Comparison of ENCODE assay signal across 9 cellular contexts in the genomic region with DNA sequence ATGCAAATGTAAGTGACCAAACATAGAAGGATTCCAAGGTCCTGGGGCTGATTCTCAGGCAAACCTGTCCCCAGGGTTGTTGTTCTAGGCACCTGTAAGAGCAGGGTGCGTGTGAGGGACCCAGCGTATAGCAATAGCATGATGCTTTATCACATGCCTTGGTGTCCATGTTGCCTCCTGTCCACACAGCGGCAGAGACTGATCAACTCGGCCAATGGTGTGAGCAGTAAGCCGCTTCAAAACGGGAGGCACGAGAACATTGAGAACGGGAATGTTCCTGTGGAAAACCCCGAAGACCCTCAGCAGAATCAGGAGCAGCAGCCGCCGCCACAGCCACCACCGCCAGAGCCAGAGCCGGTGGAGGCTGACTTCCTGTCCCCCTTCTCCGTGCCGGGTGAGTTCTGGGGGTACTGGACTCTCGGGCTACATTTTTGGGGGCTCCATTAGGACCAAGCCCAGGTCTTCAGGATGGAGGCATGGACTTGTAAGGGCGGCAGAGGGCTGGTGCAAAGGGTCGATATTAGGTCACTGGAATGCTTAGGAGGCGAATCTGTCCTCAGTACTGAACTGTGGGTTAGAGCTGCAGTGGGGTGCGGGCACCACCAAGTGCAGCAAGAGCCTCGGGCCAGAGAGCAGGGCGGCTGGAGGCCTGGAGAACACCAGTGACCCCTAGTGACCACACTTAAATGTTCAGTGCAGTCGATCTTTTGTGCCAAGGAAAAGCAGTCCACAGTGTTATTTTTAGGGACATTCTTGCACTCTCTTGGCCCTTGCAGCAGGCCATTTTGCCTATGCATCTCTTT. TPM values are rescaled to one million over a fixed set of nuclear protein-coding genes. Genes with fewer than 3 reads are reported as not detected.
A peak's percentile ranks its signal among the peaks of the same experiment; 100 is the strongest.
DNase-seq lines count a peak whose midpoint lies in the region; ATAC-seq, FAIRE-seq and TF ChIP-seq lines count a peak whose summit lies in the region.
"Had no signal": no experiment of that assay in that cellular context is flagged by ENCODE, and none has a peak within 500 bp of the region (broad histone marks: within the 10 kb centered on the region; RNA-seq: fewer than 3 reads in every experiment).

No MANE protein-coding gene starts in this region.

- POLR2A ChIA-PET in K562 (lab: Yijun Ruan, JAX) = no interaction called here

- H3K9ac ChIP-seq in K562 (ENCODE audit: insufficient read depth in 1 of 2, low read depth in 2 of 2, low read length in 2 of 2) = no peak overlapping the region
- H3K9ac ChIP-seq: KMS-11 had no signal

- peak; percentile 52 for ATAC-seq in GM18867 (IDR thresholded peaks at IDR 0.05; ENCODE audit: unreplicated experiment)
- ATAC-seq in K562 = peak; percentile 92
- ATAC-seq in HG03442 (IDR thresholded peaks at IDR 0.05; ENCODE audit: unreplicated experiment) = no peak

- no peak overlapping the region for H3K27ac ChIP-seq in K562 (ENCODE audit: extremely low read depth, low read depth, low read length)
- no peak overlapping the region for H3K27ac ChIP-seq in testis
- H3K27ac ChIP-seq: KMS-11 had no signal

- H3K9me3 ChIP-seq in K562 (replicated peaks; ENCODE audit: control insufficient read depth, insufficient read depth, low read depth, low read length) (no peaks in the 10 kb centered on the region), testis (no peaks in the 10 kb centered on the region)

- peaks cover 3 to 59% of the 10 kb centered on the region in 2 experiments; a peak in 3 of 5 replicates for H3K27me3 ChIP-seq in K562 (ENCODE audit: control insufficient read depth in 2 of 2, insufficient read depth in 2 of 2, low read length in 2 of 2)
- H3K27me3 ChIP-seq in testis = no peaks in the 10 kb centered on the region

- H3K4me3 ChIP-seq in K562 = no peak overlapping the region
- H3K4me3 ChIP-seq in testis = no peak overlapping the region

- TF ChIP-seq POLR2A in K562 (conservative IDR thresholded peaks at IDR 0.05) = no peak
- TF ChIP-seq POLR2A in testis (IDR thresholded peaks at IDR 0.05) = no peak

- H3K4me1 ChIP-seq in K562 (replicated peaks in 1 of 2; ENCODE audit: control insufficient read depth in 2 of 2, insufficient read depth in 2 of 2, low read length in 2 of 2) (no peaks in the 10 kb centered on the region), testis (peaks cover 4% of the 10 kb centered on the region)

- H3K36me3 ChIP-seq in K562 (ENCODE audit: control insufficient read depth, insufficient read depth, low read length) (no peaks in the 10 kb centered on the region), testis (ENCODE audit: low read depth, missing control alignments) (no peaks in the 10 kb centered on the region)

- peak; percentile 67 for FAIRE-seq in K562 (lab: Jason Lieb, UNC)

- intact Hi-C loops in K562 (cut with micrococcal nuclease) = no loop called here
- intact Hi-C loops in testis (cut with DNase I; ENCODE audit: low total_unique reads) = loop anchor here (10.0 kb wide), 1 partner anchor 322 kb away; no protein-coding TSS in a partner anchor

- peak; percentile 45 for DNase-seq in CMK (ENCODE audit: low read depth)
- DNase-seq in NCI-H82 treated with DMSO at 0.1 percent for 48 hours (lab: John Stamatoyannopoulos, UW; ENCODE audit: unreplicated experiment) = peak; percentile 29
- DNase-seq in K562 (ENCODE audit: extremely low read depth in 1 of 4, low spot score in 3 of 4) = peak; percentile 27 to 44 (median 39)
- peak; percentile 36 for DNase-seq in inferior parietal cortex (ENCODE audit: extremely low spot score)
- DNase-seq in testis = peak; percentile 66
- DNase-seq in stimulated activated naive CD4-positive, alpha-beta T cell treated with Interleukin-2 at 50 U/mL for 16 hours (lab: John Stamatoyannopoulos, UW) = no peak

- no peak overlapping the region for H2AFZ ChIP-seq in K562 (ENCODE audit: low read depth, low read length)

- in situ Hi-C loops in K562 (cut with MboI) = no loop called here

- no peak overlapping the region for H3K4me2 ChIP-seq in K562 (ENCODE audit: insufficient read depth, low read length)
- H3K4me2 ChIP-seq: KMS-11 had no signal

- no peaks in the 10 kb centered on the region for H4K20me1 ChIP-seq in K562 (replicated peaks; ENCODE audit: control insufficient read depth, insufficient read depth, low read length)

- no TSS peak for BruUV-seq in K562 (replicated peaks; lab: Mats Ljungman, UMichigan)

- no peak for TF ChIP-seq EP300 in K562 (IDR thresholded peaks at IDR 0.05; ENCODE audit: low read length)

- CTCF ChIA-PET in K562 (lab: Yijun Ruan, JAX; ENCODE audit: low intra/inter-chr PET ratio) = no interaction called here

- WGBS in K562 (ENCODE audit: insufficient coverage, low coverage, missing lambda C conversion rate) = 6% methylated on average over 17 of the region's 23 CpGs
- WGBS in testis, 2 donors = 72 to 82% methylated on average over 10 to 23 of the region's 23 CpGs

- no peaks in the 10 kb centered on the region for H3K79me2 ChIP-seq in K562 (ENCODE audit: control insufficient read depth, insufficient read depth, low read length)

- peak; percentile 22 to 61; a peak in 3 of 4 replicates for TF ChIP-seq RAD21 in K562 (CRISPR knock-in tag; conservative IDR thresholded peaks at IDR 0.05 in 1 of 2, IDR thresholded peaks at IDR 0.05 in 1 of 2)

- TF ChIP-seq CTCF in K562 (IDR thresholded peaks at IDR 0.05 in 2 of 3, conservative IDR thresholded peaks at IDR 0.05 in 1 of 3; ENCODE audit: insufficient read depth in 2 of 3, low read depth in 1 of 3, low read length in 3 of 3) (peak; percentile 63 to 70 (median 64)), testis (IDR thresholded peaks at IDR 0.05) (peak; percentile 45 to 74 (median 66))

- no peaks in the 10 kb centered on the region for H3K9me1 ChIP-seq in K562 (ENCODE audit: control insufficient read depth, insufficient read depth, low read length)

TF ChIP-seq in K562, 482 proteins besides CTCF, POLR2A, EP300 and RAD21 (continues in another document):
- TF ChIP-seq ZNF3 (CRISPR knock-in tag; IDR thresholded peaks at IDR 0.05) (no peak), ZNF324 (CRISPR knock-in tag; IDR thresholded peaks at IDR 0.05) (no peak), GTF2E2 (tag; IDR thresholded peaks at IDR 0.05) (no peak), HNRNPH1 (optimal IDR thresholded peaks at IDR 0.05; ENCODE audit: low read depth, low read length) (no peak)
- TF ChIP-seq, protein P1, sequence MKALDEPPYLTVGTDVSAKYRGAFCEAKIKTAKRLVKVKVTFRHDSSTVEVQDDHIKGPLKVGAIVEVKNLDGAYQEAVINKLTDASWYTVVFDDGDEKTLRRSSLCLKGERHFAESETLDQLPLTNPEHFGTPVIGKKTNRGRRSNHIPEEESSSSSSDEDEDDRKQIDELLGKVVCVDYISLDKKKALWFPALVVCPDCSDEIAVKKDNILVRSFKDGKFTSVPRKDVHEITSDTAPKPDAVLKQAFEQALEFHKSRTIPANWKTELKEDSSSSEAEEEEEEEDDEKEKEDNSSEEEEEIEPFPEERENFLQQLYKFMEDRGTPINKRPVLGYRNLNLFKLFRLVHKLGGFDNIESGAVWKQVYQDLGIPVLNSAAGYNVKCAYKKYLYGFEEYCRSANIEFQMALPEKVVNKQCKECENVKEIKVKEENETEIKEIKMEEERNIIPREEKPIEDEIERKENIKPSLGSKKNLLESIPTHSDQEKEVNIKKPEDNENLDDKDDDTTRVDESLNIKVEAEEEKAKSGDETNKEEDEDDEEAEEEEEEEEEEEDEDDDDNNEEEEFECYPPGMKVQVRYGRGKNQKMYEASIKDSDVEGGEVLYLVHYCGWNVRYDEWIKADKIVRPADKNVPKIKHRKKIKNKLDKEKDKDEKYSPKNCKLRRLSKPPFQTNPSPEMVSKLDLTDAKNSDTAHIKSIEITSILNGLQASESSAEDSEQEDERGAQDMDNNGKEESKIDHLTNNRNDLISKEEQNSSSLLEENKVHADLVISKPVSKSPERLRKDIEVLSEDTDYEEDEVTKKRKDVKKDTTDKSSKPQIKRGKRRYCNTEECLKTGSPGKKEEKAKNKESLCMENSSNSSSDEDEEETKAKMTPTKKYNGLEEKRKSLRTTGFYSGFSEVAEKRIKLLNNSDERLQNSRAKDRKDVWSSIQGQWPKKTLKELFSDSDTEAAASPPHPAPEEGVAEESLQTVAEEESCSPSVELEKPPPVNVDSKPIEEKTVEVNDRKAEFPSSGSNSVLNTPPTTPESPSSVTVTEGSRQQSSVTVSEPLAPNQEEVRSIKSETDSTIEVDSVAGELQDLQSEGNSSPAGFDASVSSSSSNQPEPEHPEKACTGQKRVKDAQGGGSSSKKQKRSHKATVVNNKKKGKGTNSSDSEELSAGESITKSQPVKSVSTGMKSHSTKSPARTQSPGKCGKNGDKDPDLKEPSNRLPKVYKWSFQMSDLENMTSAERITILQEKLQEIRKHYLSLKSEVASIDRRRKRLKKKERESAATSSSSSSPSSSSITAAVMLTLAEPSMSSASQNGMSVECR (CRISPR knock-in tag; IDR thresholded peaks at IDR 0.05) = no peak

RNA-seq across cellular contexts. Expression of a gene that starts 57.2 kb away (rescaled TPM):
- total RNA-seq in K562 (2011; cell fraction: chromatin; rRNA removed; ENCODE audit: low replicate concordance) = 0.23 TPM in 1 of 2 replicates, not detected in the other
- not detected in 2 replicates for total RNA-seq in K562 (2011; cell fraction: nucleolus; rRNA removed)
- total RNA-seq in K562 (2011; cell fraction: nucleoplasm; rRNA removed) = not detected in 2 replicates
- not detected in 2 replicates for total RNA-seq in K562 (2014; rRNA removed)
- total RNA-seq in K562 (2014; rRNA removed; fragmentation: Illumina TruSeq; extraction: Trizol) = not detected in 2 replicates
- 0.07 and 0.34 TPM in 2 replicates for total RNA-seq in K562 (2015; rRNA removed; fragmentation: Illumina TruSeq; extraction: Trizol)
- 0.38 and 0.49 TPM in 2 replicates for total RNA-seq in K562 (2021)
- polyA plus RNA-seq in K562 (2011; rRNA removed) = 0.01 and 0.61 TPM in 2 replicates
- polyA plus RNA-seq in K562 (2011; cell fraction: cytosol; rRNA removed) = 0.07 and 0.38 TPM in 2 replicates
- 0.79 TPM in 1 of 2 replicates, not detected in the other for polyA plus RNA-seq in K562 (2011; cell fraction: nucleus; rRNA removed)
- 0.17 and 0.42 TPM in 2 replicates for polyA plus RNA-seq in K562 (2012)
- 0.09 and 0.10 TPM in 2 replicates for polyA plus RNA-seq in K562 (2014; fragmentation: Illumina TruSeq; extraction: Trizol)
- not detected for polyA plus RNA-seq in K562 (2014; fragmentation: Nextera tagmentation; extraction: Ambion mirVana)
- polyA plus RNA-seq in K562 (2014; rRNA removed) = 0.03 TPM in 1 of 2 replicates, not detected in the other
- 1.4 TPM in 1 of 2 replicates, not detected in the other for polyA minus RNA-seq in K562 (2011; rRNA and poly(A)+ RNA removed)
- polyA minus RNA-seq in K562 (2011; cell fraction: cytosol; rRNA and poly(A)+ RNA removed) = 2.4 TPM in 1 of 2 replicates, not detected in the other
- polyA minus RNA-seq in K562 (2011; cell fraction: nucleus; rRNA and poly(A)+ RNA removed) = 2.6 TPM in 1 of 2 replicates, not detected in the other
- total RNA-seq in testis = 10 to 100 TPM; 49.8 to 56.2 TPM
- 25.9 TPM for polyA plus RNA-seq in testis (ENCODE audit: insufficient read depth, low read depth, low replicate concordance)

Comparison
In these comparisons a context has a peak if more than half of its experiments do, and no peak if none do; other contexts are left out.
1. RNA of a gene that starts 57.2 kb away (total RNA-seq): 49.8 to 56.2 TPM in testis; 0.07 to 0.49 TPM in K562; every median in the first group is over 10 times any median in the second.